1 cellular context compared by ENCODE assay signal in genomic region chr11:10898003-10898762, GRCh38.
TF ChIP-seq lines count a peak whose summit lies in the region.

No MANE protein-coding gene starts in this region.

TF ChIP-seq in HEK293, 187 proteins besides CTCF, POLR2A, EP300 and RAD21 (continued from another document):
- no peak for TF ChIP-seq ZNF223 (tag by site-specific recombination; IDR thresholded peaks at IDR 0.05)
